In genomic region chr11:15714641-15715399, GRCh38 we compare ENCODE assay signal across 18 cellular contexts.
DNase-seq lines count a peak whose midpoint lies in the region; ATAC-seq and TF ChIP-seq lines count a peak whose summit lies in the region.
"Had no signal": no experiment of that assay in that cellular context is flagged by ENCODE, and none has a peak within 500 bp of the region (broad histone marks: within the 10 kb centered on the region; RNA-seq: fewer than 3 reads in every experiment).

No MANE protein-coding gene starts in this region.

- no peaks in the 10 kb centered on the region for H3K79me2 ChIP-seq in hepatocyte

- H3K36me3 ChIP-seq in upper lobe of right lung (no peaks in the 10 kb centered on the region), hepatocyte (replicated peaks; ENCODE audit: insufficient read depth, low read depth) (no peaks in the 10 kb centered on the region)
- H3K36me3 ChIP-seq: esophagus squamous epithelium, uterus had no signal

- H4K20me1 ChIP-seq in hepatocyte (ENCODE audit: insufficient read depth, poor library complexity, severe bottlenecking) = no peaks in the 10 kb centered on the region

- peak; percentile 53 for ATAC-seq in upper lobe of right lung
- ATAC-seq in GM21515 (IDR thresholded peaks at IDR 0.05; ENCODE audit: unreplicated experiment) = no peak
- ATAC-seq: natural killer cell had no signal

- H3K27ac ChIP-seq in upper lobe of right lung (no peak overlapping the region), hepatocyte (no peak overlapping the region)
- H3K27ac ChIP-seq: esophagus squamous epithelium, KMS-11, uterus had no signal

- intact Hi-C loops in upper lobe of right lung (cut with DNase I) = no loop called here

- TF ChIP-seq CTCF in choroid plexus epithelial cell (conservative IDR thresholded peaks at IDR 0.05; ENCODE audit: low read depth, low read length) (no peak), upper lobe of right lung (IDR thresholded peaks at IDR 0.05) (no peak), hepatocyte (IDR thresholded peaks at IDR 0.05; ENCODE audit: poor library complexity) (no peak)

- H3K4me2 ChIP-seq in hepatocyte = no peak overlapping the region
- H3K4me2 ChIP-seq: KMS-11 had no signal

- H2AFZ ChIP-seq in hepatocyte = no peak overlapping the region

- no peaks in the 10 kb centered on the region for H3K4me1 ChIP-seq in upper lobe of right lung
- H3K4me1 ChIP-seq in hepatocyte (ENCODE audit: insufficient read depth) = peaks cover 15% of the 10 kb centered on the region
- H3K4me1 ChIP-seq: Caco-2, esophagus squamous epithelium, uterus had no signal

- WGBS in hepatocyte (ENCODE audit: low lambda C conversion rate, missing lambda C conversion rate) = 78% methylated on average over 6 of the region's 6 CpGs

- H3K9me2 ChIP-seq in hepatocyte (replicated peaks; ENCODE audit: insufficient read depth) = no peaks in the 10 kb centered on the region

- H3K9me3 ChIP-seq in upper lobe of right lung = no peaks in the 10 kb centered on the region
- H3K9me3 ChIP-seq in hepatocyte (ENCODE audit: low read depth) = no peaks in the 10 kb centered on the region
- H3K9me3 ChIP-seq: Caco-2, esophagus squamous epithelium, uterus had no signal

- H3K27me3 ChIP-seq in upper lobe of right lung (no peaks in the 10 kb centered on the region), hepatocyte (no peaks in the 10 kb centered on the region)
- H3K27me3 ChIP-seq: uterus had no signal

- no peak overlapping the region for H3K4me3 ChIP-seq in choroid plexus epithelial cell (ENCODE audit: low read depth, low read length)
- H3K4me3 ChIP-seq in upper lobe of right lung = no peak overlapping the region
- no peak overlapping the region for H3K4me3 ChIP-seq in hepatocyte
- H3K4me3 ChIP-seq: esophagus squamous epithelium, uterus had no signal

- DNase-seq in NCI-H128 (lab: John Stamatoyannopoulos, UW; ENCODE audit: unreplicated experiment) = peak; percentile 84
- DNase-seq in NCI-H2227 (lab: John Stamatoyannopoulos, UW; ENCODE audit: unreplicated experiment) = peak; percentile 57
- peak; percentile 4 for DNase-seq in choroid plexus epithelial cell (ENCODE audit: low read depth)
- no peak for DNase-seq in upper lobe of right lung
- DNase-seq in hepatocyte (ENCODE audit: low spot score) = no peak
- DNase-seq in UCSD-AML1 (lab: John Stamatoyannopoulos, UW; ENCODE audit: unreplicated experiment) = no peak
- DNase-seq: activated CD4-positive, alpha-beta T cell treated with anti-CD3 and anti-CD28 coated beads for 4 hours; amygdala; Caco-2; effector CD4-positive, alpha-beta T cell; esophagus squamous epithelium; mammary epithelial cell; natural killer cell; NCI-H146; stimulated activated CD4-positive, alpha-beta T cell treated with anti-CD3 and anti-CD28 coated beads, Interleukin-2, amount 100 ng/mL, for 48 hours; uterus had no signal

Comparison
In these comparisons a context has a peak if more than half of its experiments do, and no peak if none do; other contexts are left out.
1. DNase-seq: peak in NCI-H128 (single experiment), NCI-H2227 (single experiment) and choroid plexus epithelial cell (single experiment); none in upper lobe of right lung (single experiment), hepatocyte (single experiment) and UCSD-AML1 (single experiment).